In the genomic region with DNA sequence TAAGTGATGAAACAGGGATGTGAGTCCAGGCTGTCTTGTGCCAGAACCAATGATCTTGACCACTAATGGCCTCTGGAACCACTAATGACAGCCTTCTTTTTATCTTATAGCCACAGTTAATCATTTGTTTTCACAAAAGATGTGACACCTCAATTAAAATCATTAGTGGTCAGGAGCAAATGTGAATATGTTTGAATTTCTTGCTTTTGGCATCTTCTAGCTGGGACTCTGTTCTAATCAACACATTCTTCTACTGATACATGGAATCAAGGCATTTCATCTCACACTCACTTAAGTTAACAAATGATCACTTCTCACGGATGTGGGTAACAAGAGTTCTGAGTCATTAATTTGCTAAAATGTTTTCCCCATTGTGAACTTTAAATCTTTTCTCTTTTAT, we compare ENCODE assay signal across 21 cellular contexts.
DNase-seq lines count a peak whose midpoint lies in the region; ATAC-seq and TF ChIP-seq lines count a peak whose summit lies in the region.
"Had no signal": no experiment of that assay in that cellular context is flagged by ENCODE, and none has a peak within 500 bp of the region (broad histone marks: within the 10 kb centered on the region; RNA-seq: fewer than 3 reads in every experiment).

No MANE protein-coding gene starts in this region.

- intact Hi-C loops in esophagus squamous epithelium (cut with DNase I) = no loop called here

- H3K27ac ChIP-seq in esophagus squamous epithelium (peak overlapping the region in 3 of 4 donors; percentile 86 to 89 (median 87)), muscle layer of colon (ENCODE audit: low read depth, low read length) (peak overlapping the region; percentile 38)
- H3K27ac ChIP-seq: adrenal gland had no signal

- ATAC-seq in HG03175 (IDR thresholded peaks at IDR 0.05; ENCODE audit: unreplicated experiment) = no peak
- ATAC-seq in GM21529 (IDR thresholded peaks at IDR 0.05; ENCODE audit: unreplicated experiment) = no peak
- ATAC-seq: PC-3 had no signal

- H3K27me3 ChIP-seq in esophagus squamous epithelium (no peaks in the 10 kb centered on the region), muscle layer of colon (ENCODE audit: control insufficient read depth in 1 of 2, insufficient read depth in 2 of 2, low read length in 2 of 2) (no peaks in the 10 kb centered on the region)
- H3K27me3 ChIP-seq: adrenal gland had no signal

- no peaks in the 10 kb centered on the region for H3K36me3 ChIP-seq in esophagus squamous epithelium
- H3K36me3 ChIP-seq in muscle layer of colon (ENCODE audit: insufficient read depth, low read length) = no peaks in the 10 kb centered on the region
- H3K36me3 ChIP-seq: adrenal gland had no signal

- H3K9ac ChIP-seq in muscle layer of colon (ENCODE audit: low read length) = no peak overlapping the region

- TF ChIP-seq CTCF in AG04449 (IDR thresholded peaks at IDR 0.05; ENCODE audit: insufficient read depth, low read length, missing control alignments) (no peak), esophagus squamous epithelium (IDR thresholded peaks at IDR 0.05) (no peak)

- POLR2A ChIA-PET in AG04449 (lab: Yijun Ruan, JAX) = no interaction called here

- WGBS in esophagus squamous epithelium, 2 donors = 59 to 67% methylated on average over 1 of the region's 1 CpG

- CTCF ChIA-PET in AG04449 (lab: Yijun Ruan, JAX) = no interaction called here

- H3K4me1 ChIP-seq in esophagus squamous epithelium = peaks cover 10 to 39% (median 21%) of the 10 kb centered on the region in 3 donors
- H3K4me1 ChIP-seq in muscle layer of colon (ENCODE audit: insufficient read depth, low read length) = peaks cover 36% of the 10 kb centered on the region

- H3K4me3 ChIP-seq in AG04449 (ENCODE audit: low read depth, low read length) = no peak overlapping the region
- no peak overlapping the region for H3K4me3 ChIP-seq in esophagus squamous epithelium
- H3K4me3 ChIP-seq in muscle layer of colon (ENCODE audit: low read depth in 1 of 2, low read length in 2 of 2) = no peak overlapping the region
- H3K4me3 ChIP-seq: adrenal gland had no signal

- DNase-seq in AG04449 (ENCODE audit: low read depth, low spot score) (peak; percentile 45), NCI-H69 (lab: John Stamatoyannopoulos, UW) (peak; percentile 19), esophagus squamous epithelium (lab: John Stamatoyannopoulos, UW) (no peak), DMS153 treated with DMSO at 0.1 percent for 48 hours (lab: John Stamatoyannopoulos, UW; ENCODE audit: unreplicated experiment) (no peak), dedifferentiated amniotic fluid mesenchymal stem cell (ENCODE audit: extremely low spot score) (no peak)
- DNase-seq: activated CD4-positive, alpha-beta T cell treated with anti-CD3 and anti-CD28 coated beads, Interleukin-2, amount 50 U/mL, for 48 hours; activated gamma-delta T cell treated with Interleukin-2 at 50 U/mL for 16 hours; activated T-cell treated with anti-CD3 and anti-CD28 coated beads for 4 hours; adrenal gland; CD8-positive, alpha-beta memory T cell; DMS79 treated with DMSO at 0.1 percent for 48 hours; effector memory CD4-positive, alpha-beta T cell; GOT3; hippocampal formation; NCI-H2171; NCI-H526 treated with DMSO at 0.1 percent for 48 hours; PC-3; posterior cingulate gyrus had no signal

- H3K9me3 ChIP-seq in esophagus squamous epithelium (no peaks in the 10 kb centered on the region), muscle layer of colon (ENCODE audit: low read length) (no peaks in the 10 kb centered on the region)
- H3K9me3 ChIP-seq: adrenal gland had no signal

- no peak for TF ChIP-seq POLR2A in esophagus squamous epithelium (IDR thresholded peaks at IDR 0.05)

Comparison
In these comparisons a context has a peak if more than half of its experiments do, and no peak if none do; other contexts are left out.
1. DNase-seq: peak in AG04449 (single experiment) and NCI-H69 (single experiment); none in esophagus squamous epithelium (single experiment), DMS153 treated with DMSO at 0.1 percent for 48 hours (single experiment) and dedifferentiated amniotic fluid mesenchymal stem cell (single experiment).